In the genomic region with DNA sequence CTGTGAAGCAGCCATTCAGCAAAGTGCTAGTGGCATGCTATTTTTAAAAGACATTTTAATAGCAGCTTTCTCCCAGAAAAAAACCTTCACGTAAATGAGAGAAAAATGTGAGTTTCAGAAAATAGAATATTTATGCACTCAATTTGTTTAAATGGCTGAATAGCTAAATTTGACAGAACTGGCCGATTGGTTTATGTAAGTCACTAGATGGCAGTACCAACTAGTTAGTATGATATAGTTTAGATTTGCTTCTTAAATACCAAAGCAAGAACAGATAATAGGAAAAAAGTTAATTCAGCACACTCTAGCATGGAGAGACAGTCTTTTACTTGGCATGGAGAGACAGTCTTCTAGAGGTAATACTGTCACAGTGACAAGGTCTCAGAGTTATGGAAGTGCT, we compare ENCODE assay signal across 9 cellular contexts.
DNase-seq lines count a peak whose midpoint lies in the region; ATAC-seq and TF ChIP-seq lines count a peak whose summit lies in the region.
"Had no signal": no experiment of that assay in that cellular context is flagged by ENCODE, and none has a peak within 500 bp of the region (broad histone marks: within the 10 kb centered on the region; RNA-seq: fewer than 3 reads in every experiment).

No MANE protein-coding gene starts in this region.

- H3K36me3 ChIP-seq in DND-41 (ENCODE audit: insufficient read depth, low read length) (no peaks in the 10 kb centered on the region), Karpas-422 (ENCODE audit: insufficient read depth, low read length) (no peaks in the 10 kb centered on the region), mesenchymal stem cell (ENCODE audit: control insufficient read depth in 1 of 2, insufficient read depth in 2 of 2, low read depth in 1 of 2, low read length in 2 of 2) (no peaks in the 10 kb centered on the region)

- H2AFZ ChIP-seq in DND-41 (ENCODE audit: low read depth, low read length) (no peak overlapping the region), Karpas-422 (ENCODE audit: low read length) (no peak overlapping the region), mesenchymal stem cell (ENCODE audit: low read depth, low read length) (no peak overlapping the region)
- H2AFZ ChIP-seq: parathyroid adenoma had no signal

- H4K20me1 ChIP-seq in DND-41 (ENCODE audit: insufficient read depth, low read length) (no peaks in the 10 kb centered on the region), Karpas-422 (ENCODE audit: insufficient read depth, low read depth, low read length) (no peaks in the 10 kb centered on the region)

- H3K14ac ChIP-seq in mesenchymal stem cell (ENCODE audit: low read length in 2 of 2) = no peak overlapping the region

- peak; percentile 65 for ATAC-seq in DND-41 (ENCODE audit: insufficient read depth, low read depth)
- no peak for ATAC-seq in GM21515 (IDR thresholded peaks at IDR 0.05; ENCODE audit: unreplicated experiment)
- no peak for ATAC-seq in GM18909 (IDR thresholded peaks at IDR 0.05; ENCODE audit: poor library complexity, unreplicated experiment)

- 75% methylated on average over 2 of the region's 2 CpGs for WGBS in mesenchymal stem cell

- H3K27ac ChIP-seq in DND-41 (ENCODE audit: low read length) (no peak overlapping the region), Karpas-422 (ENCODE audit: low read length) (no peak overlapping the region), mesenchymal stem cell (ENCODE audit: low read length, poor library complexity, severe bottlenecking) (no peak overlapping the region)
- H3K27ac ChIP-seq: parathyroid adenoma had no signal

- no peaks in the 10 kb centered on the region for H3K9me2 ChIP-seq in Karpas-422 (replicated peaks; ENCODE audit: insufficient read depth, low read length)

- H2BK5ac ChIP-seq in mesenchymal stem cell (ENCODE audit: low read depth, low read length, poor library complexity, severe bottlenecking) = no peak overlapping the region

- H3K79me2 ChIP-seq in DND-41 (ENCODE audit: insufficient read depth, low read length) (no peaks in the 10 kb centered on the region), Karpas-422 (ENCODE audit: low read length) (no peaks in the 10 kb centered on the region)
- H3K79me2 ChIP-seq: parathyroid adenoma had no signal

- DNase-seq in DND-41 (no peak), Karpas-422 (peak; percentile 41), amniotic epithelial cell (ENCODE audit: low read depth) (peak; percentile 41), mesenchymal stem cell (peak; percentile 28)
- DNase-seq in stimulated activated CD4-positive, alpha-beta T cell treated with anti-CD3 and anti-CD28 coated beads, Interleukin-2, amount 100 ng/mL, for 48 hours = no peak
- DNase-seq: activated T-cell treated with anti-CD3 and anti-CD28 coated beads for 4 hours had no signal

- H3K18ac ChIP-seq in mesenchymal stem cell (ENCODE audit: low read depth in 1 of 2, low read length in 2 of 2) = no peak overlapping the region

- H3K4me3 ChIP-seq in DND-41 (ENCODE audit: low read depth in 1 of 2, low read length in 2 of 2) (no peak overlapping the region), Karpas-422 (ENCODE audit: low read length) (no peak overlapping the region), mesenchymal stem cell (ENCODE audit: insufficient read depth in 1 of 2, low read depth in 1 of 2, low read length in 2 of 2) (no peak overlapping the region)

- H3K9ac ChIP-seq in DND-41 (ENCODE audit: low read depth, low read length) = no peak overlapping the region
- H3K9ac ChIP-seq in Karpas-422 (ENCODE audit: low read length) = no peak overlapping the region
- no peak overlapping the region for H3K9ac ChIP-seq in mesenchymal stem cell (ENCODE audit: low read length)
- H3K9ac ChIP-seq: parathyroid adenoma had no signal

- no peaks in the 10 kb centered on the region for H3K79me1 ChIP-seq in mesenchymal stem cell (replicated peaks; ENCODE audit: low read length, poor library complexity, severe bottlenecking)

- H2BK12ac ChIP-seq in mesenchymal stem cell (ENCODE audit: low read length in 2 of 2) = no peak overlapping the region

- H2AK5ac ChIP-seq in mesenchymal stem cell (ENCODE audit: low read length, severe bottlenecking) = no peak overlapping the region

- no peak overlapping the region for H4K91ac ChIP-seq in mesenchymal stem cell (ENCODE audit: low read length)

- no peak overlapping the region for H3K23ac ChIP-seq in mesenchymal stem cell (ENCODE audit: low read length in 2 of 2)

- H3K4me2 ChIP-seq in DND-41 (ENCODE audit: insufficient read depth, low read length) (no peak overlapping the region), Karpas-422 (ENCODE audit: low read depth, low read length, poor library complexity, severe bottlenecking) (no peak overlapping the region), mesenchymal stem cell (ENCODE audit: low read length, poor library complexity, severe bottlenecking) (no peak overlapping the region)

- H3K4me1 ChIP-seq in DND-41 (ENCODE audit: insufficient read depth, low read length) (no peaks in the 10 kb centered on the region), Karpas-422 (ENCODE audit: low read length) (no peaks in the 10 kb centered on the region), mesenchymal stem cell (ENCODE audit: control insufficient read depth, insufficient read depth, low read depth, low read length) (no peaks in the 10 kb centered on the region)
- H3K4me1 ChIP-seq: parathyroid adenoma had no signal

- TF ChIP-seq CTCF in DND-41 (IDR thresholded peaks at IDR 0.05; ENCODE audit: borderline replicate concordance, extremely low read depth, low read length, poor library complexity, severe bottlenecking) = peak; percentile 63

- H2BK15ac ChIP-seq in mesenchymal stem cell (ENCODE audit: low read depth, poor library complexity, severe bottlenecking) = no peak overlapping the region

- H3K9me3 ChIP-seq in DND-41 (ENCODE audit: insufficient read depth, low read length, severe bottlenecking) (no peaks in the 10 kb centered on the region), Karpas-422 (ENCODE audit: low read length) (no peaks in the 10 kb centered on the region), mesenchymal stem cell (ENCODE audit: control insufficient read depth, low read length) (no peaks in the 10 kb centered on the region)

- H2BK120ac ChIP-seq in mesenchymal stem cell (ENCODE audit: low read depth, low read length) = no peak overlapping the region

- H4K8ac ChIP-seq in mesenchymal stem cell (ENCODE audit: low read length) = no peak overlapping the region

- H3K27me3 ChIP-seq in DND-41 (ENCODE audit: insufficient read depth, low read length, poor library complexity) (no peaks in the 10 kb centered on the region), Karpas-422 (ENCODE audit: low read length) (no peaks in the 10 kb centered on the region), mesenchymal stem cell (ENCODE audit: control insufficient read depth in 1 of 2, insufficient read depth in 1 of 2, low read length in 2 of 2) (no peaks in the 10 kb centered on the region)

- H3K4ac ChIP-seq in mesenchymal stem cell (ENCODE audit: low read depth in 1 of 2, low read length in 2 of 2) = no peak overlapping the region

Comparison
In these comparisons a context has a peak if more than half of its experiments do, and no peak if none do; other contexts are left out.
1. DNase-seq: peak in Karpas-422 (single experiment), amniotic epithelial cell (single experiment) and mesenchymal stem cell (single experiment); none in DND-41 (single experiment) and stimulated activated CD4-positive, alpha-beta T cell treated with anti-CD3 and anti-CD28 coated beads, Interleukin-2, amount 100 ng/mL, for 48 hours (0 of 2).